ENCODE assay signal across 3 cellular contexts in genomic region chr1:192821296-192821695, GRCh38.
"Had no signal": no experiment of that assay in that cellular context is flagged by ENCODE, and none has a peak within 500 bp of the region (broad histone marks: within the 10 kb centered on the region; RNA-seq: fewer than 3 reads in every experiment).

No MANE protein-coding gene starts in this region.

- DNase-seq: IMR-90 had no signal

- H3K4me3 ChIP-seq: K562 had no signal

- H3K27ac ChIP-seq: HL-60 had no signal
